ENCODE assay signal across 1 cellular context in the genomic region with DNA sequence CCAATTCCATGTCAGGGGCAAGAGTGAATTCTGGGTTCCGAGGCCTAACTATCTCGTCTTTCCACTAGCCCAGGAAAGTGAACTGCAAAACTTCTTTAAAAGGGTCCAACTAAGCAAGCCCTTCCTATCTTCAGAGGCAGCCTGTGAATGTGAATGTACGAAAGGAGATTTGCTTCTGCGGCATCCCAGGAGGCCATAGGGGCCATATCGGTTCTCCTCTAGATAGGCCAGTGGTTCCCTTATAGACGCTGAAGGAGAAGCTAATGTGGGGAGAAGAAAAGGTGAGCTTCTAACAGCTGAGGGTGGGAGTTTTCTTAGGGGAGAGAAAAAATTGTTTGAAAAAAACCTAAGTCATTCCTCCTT.
TF ChIP-seq lines count a peak whose summit lies in the region.

No MANE protein-coding gene starts in this region.

TF ChIP-seq in H1, 55 proteins besides CTCF, POLR2A, EP300 and RAD21 (continued from another document):
- TF ChIP-seq SP2 (IDR thresholded peaks at IDR 0.05; ENCODE audit: low read length) = no peak
- TF ChIP-seq CHD7 (IDR thresholded peaks at IDR 0.05; ENCODE audit: insufficient replicate concordance, low read length) = no peak
- TF ChIP-seq BCL11A (IDR thresholded peaks at IDR 0.05; ENCODE audit: low read depth in 2 of 2, low read length in 2 of 2) = no peak
- no peak for TF ChIP-seq USF2 (IDR thresholded peaks at IDR 0.05; ENCODE audit: low read length)
- TF ChIP-seq CREB1 (IDR thresholded peaks at IDR 0.05) = no peak
